1 cellular context compared by ENCODE assay signal in the genomic region with DNA sequence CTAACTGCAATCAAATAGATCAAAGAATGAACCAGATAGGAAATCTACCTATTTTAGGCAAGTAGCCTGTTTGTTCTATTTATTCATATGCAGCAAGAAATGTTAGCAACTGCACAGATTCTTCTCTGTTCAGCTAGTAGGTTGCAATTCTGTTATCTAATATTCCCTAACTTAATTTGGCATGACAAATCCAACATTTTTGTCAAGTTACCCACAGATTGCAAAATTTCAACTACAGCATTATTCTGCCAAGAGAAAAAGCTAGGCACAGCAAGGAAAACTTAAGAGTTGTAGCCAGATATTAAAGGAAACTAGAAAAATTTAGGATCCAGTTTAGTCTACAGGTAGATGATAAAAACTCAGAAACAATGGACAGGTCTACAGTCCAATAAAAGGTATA.
TF ChIP-seq lines count a peak whose summit lies in the region.

No MANE protein-coding gene starts in this region.

TF ChIP-seq in IMR-90, 13 proteins besides CTCF, POLR2A, EP300 and RAD21 (continued from another document):
- TF ChIP-seq, protein P1, sequence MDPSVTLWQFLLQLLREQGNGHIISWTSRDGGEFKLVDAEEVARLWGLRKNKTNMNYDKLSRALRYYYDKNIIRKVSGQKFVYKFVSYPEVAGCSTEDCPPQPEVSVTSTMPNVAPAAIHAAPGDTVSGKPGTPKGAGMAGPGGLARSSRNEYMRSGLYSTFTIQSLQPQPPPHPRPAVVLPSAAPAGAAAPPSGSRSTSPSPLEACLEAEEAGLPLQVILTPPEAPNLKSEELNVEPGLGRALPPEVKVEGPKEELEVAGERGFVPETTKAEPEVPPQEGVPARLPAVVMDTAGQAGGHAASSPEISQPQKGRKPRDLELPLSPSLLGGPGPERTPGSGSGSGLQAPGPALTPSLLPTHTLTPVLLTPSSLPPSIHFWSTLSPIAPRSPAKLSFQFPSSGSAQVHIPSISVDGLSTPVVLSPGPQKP (IDR thresholded peaks at IDR 0.05; ENCODE audit: borderline replicate concordance, low read depth, low read length): no peak
